26 cellular contexts compared by ENCODE assay signal in the genomic region with DNA sequence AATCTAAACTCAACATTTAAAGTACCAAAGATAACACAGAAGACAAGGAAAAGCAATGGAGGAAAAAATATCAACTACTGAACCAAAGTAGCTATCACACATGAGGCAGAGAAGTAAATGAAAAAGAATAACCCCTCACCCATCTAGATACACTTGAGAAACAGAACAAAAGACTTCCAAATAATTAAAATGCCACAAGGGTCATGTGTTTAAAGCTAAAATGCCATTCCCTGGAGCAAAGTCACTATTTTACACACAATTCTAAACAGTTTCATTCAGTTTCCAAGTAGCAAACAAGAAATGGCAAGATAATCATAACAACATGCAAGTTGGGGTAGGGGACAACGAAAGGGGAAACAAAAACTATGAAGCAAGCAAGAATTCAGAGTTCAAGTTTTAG. TPM values are rescaled to one million over a fixed set of nuclear protein-coding genes. Genes with fewer than 3 reads are reported as not detected.
A peak's percentile ranks its signal among the peaks of the same experiment; 100 is the strongest.
DNase-seq lines count a peak whose midpoint lies in the region; ATAC-seq, FAIRE-seq and TF ChIP-seq lines count a peak whose summit lies in the region.
"Had no signal": no experiment of that assay in that cellular context is flagged by ENCODE, and none has a peak within 500 bp of the region (broad histone marks: within the 10 kb centered on the region; RNA-seq: fewer than 3 reads in every experiment).

No MANE protein-coding gene starts in this region.

- peaks cover 36% of the 10 kb centered on the region for H3K4me1 Mint-ChIP-seq in type B pancreatic cell (ENCODE audit: unreplicated experiment)

- H3K4me3 ChIP-seq in SK-N-SH (ENCODE audit: low read depth in 2 of 2, low read length in 1 of 2) (no peak overlapping the region), K562 (no peak overlapping the region), mesodermal cell (ENCODE audit: extremely low read depth, insufficient read depth, low read length, poor library complexity, severe bottlenecking) (no peak overlapping the region), WERI-Rb-1 (ENCODE audit: low read depth, low read length) (no peak overlapping the region)
- H3K4me3 ChIP-seq: ascending aorta, BLaER1, heart left ventricle, mucosa of descending colon, stomach, upper lobe of left lung had no signal

- H3K4me3 Mint-ChIP-seq in type B pancreatic cell: peak overlapping the region; percentile 19
- H3K4me3 Mint-ChIP-seq: activated naive CD4-positive, alpha-beta T cell treated with anti-CD3 and anti-CD28 coated beads for 36 hours; activated T-cell treated with anti-CD3 and anti-CD28 coated beads, Interleukin-2, amount 50 U/mL, for 4 hours had no signal

- H3K36me3 ChIP-seq in SK-N-SH (replicated peaks in 1 of 2; ENCODE audit: control insufficient read depth in 1 of 2, insufficient read depth in 2 of 2, low read length in 1 of 2): peaks cover 0 to 7% of the 10 kb centered on the region in 2 experiments
- H3K36me3 ChIP-seq in K562 (ENCODE audit: control insufficient read depth, insufficient read depth, low read length): no peaks in the 10 kb centered on the region
- H3K36me3 ChIP-seq in mesodermal cell (ENCODE audit: control insufficient read depth, insufficient read depth, low read length): no peaks in the 10 kb centered on the region
- H3K36me3 ChIP-seq in WERI-Rb-1: no peaks in the 10 kb centered on the region; the same call in 1 of the 2 replicates
- H3K36me3 ChIP-seq: ascending aorta, BLaER1, heart left ventricle, stomach, upper lobe of left lung had no signal

- WGBS in SK-N-SH (ENCODE audit: low lambda C conversion rate): 81% methylated on average over 1 of the region's 1 CpG
- WGBS in K562 (ENCODE audit: insufficient coverage, low coverage, missing lambda C conversion rate): 64% methylated on average over 1 of the region's 1 CpG
- no CpG with 5 or more reads among the region's 1 CpG for WGBS in mesodermal cell (ENCODE audit: insufficient coverage in 2 of 2), 2 experiments

- H3K79me2 ChIP-seq in SK-N-SH (ENCODE audit: insufficient read depth) (peaks cover 96% of the 10 kb centered on the region), K562 (ENCODE audit: control insufficient read depth, insufficient read depth, low read length) (peaks cover 93% of the 10 kb centered on the region)

- H3K4me2 ChIP-seq in SK-N-SH (peak overlapping the region; percentile 1; the same call in 1 of the 2 replicates), K562 (ENCODE audit: insufficient read depth, low read length) (peak overlapping the region; percentile 26; the same call in 1 of the 2 replicates)
- H3K4me2 ChIP-seq: BLaER1 had no signal

- TF ChIP-seq EP300 in SK-N-SH (IDR thresholded peaks at IDR 0.05; ENCODE audit: borderline replicate concordance in 1 of 2, low read depth in 1 of 2, low read length in 1 of 2) (no peak), K562 (IDR thresholded peaks at IDR 0.05; ENCODE audit: low read length) (no peak)

- CTCF ChIA-PET in SK-N-SH (lab: Yijun Ruan, JAX) (no interaction called here), K562 (lab: Yijun Ruan, JAX; ENCODE audit: low intra/inter-chr PET ratio) (no interaction called here)

- H2AFZ ChIP-seq in SK-N-SH (ENCODE audit: low read depth) (no peak overlapping the region), K562 (ENCODE audit: low read depth, low read length) (no peak overlapping the region)

- no peaks in the 10 kb centered on the region for H3K36me3 Mint-ChIP-seq in type B pancreatic cell
- H3K36me3 Mint-ChIP-seq: immature natural killer cell had no signal

- TF ChIP-seq RAD21 in SK-N-SH (IDR thresholded peaks at IDR 0.05; ENCODE audit: low read length) (no peak), K562 (CRISPR knock-in tag; conservative IDR thresholded peaks at IDR 0.05 in 1 of 2, IDR thresholded peaks at IDR 0.05 in 1 of 2) (no peak)

- DNase-seq in SK-N-SH: no peak
- DNase-seq in K562 (ENCODE audit: extremely low read depth in 1 of 4, low spot score in 3 of 4): no peak
- no peak for DNase-seq in type B pancreatic cell (ENCODE audit: extremely low spot score, unreplicated experiment)
- DNase-seq in WERI-Rb-1: no peak
- DNase-seq in dermis blood vessel endothelial cell: no peak
- no peak for DNase-seq in COR-L47 (lab: John Stamatoyannopoulos, UW)
- DNase-seq: activated CD4-positive, CD25-positive, alpha-beta regulatory T cell treated with anti-CD3 and anti-CD28 coated beads, Interleukin-2, amount 50 U/mL, for 72 hours; activated naive CD4-positive, alpha-beta T cell treated with anti-CD3 and anti-CD28 coated beads for 36 hours; activated T-cell treated with anti-CD3 and anti-CD28 coated beads, Interleukin-2, amount 50 U/mL, for 4 hours; heart left ventricle; immature natural killer cell; KBM-7; left ventricle myocardium superior; mucosa of descending colon; MV-4-11; NCI-H1930; occipital lobe; retina; stimulated activated CD4-positive, alpha-beta T cell treated with anti-CD3 and anti-CD28 coated beads, Interleukin-4, amount 100 ng/mL, for 4 hours; stomach; upper lobe of left lung had no signal

- no peaks in the 10 kb centered on the region for H3K27me3 Mint-ChIP-seq in type B pancreatic cell

- H3K27ac ChIP-seq in SK-N-SH (ENCODE audit: low read depth in 2 of 2, low read length in 1 of 2) (no peak overlapping the region; a peak in 1 of 4 replicates), K562 (ENCODE audit: extremely low read depth, low read depth, low read length) (no peak overlapping the region), mesodermal cell (ENCODE audit: low read depth, low read length, severe bottlenecking) (peak overlapping the region; percentile 79), WERI-Rb-1 (no peak overlapping the region)
- H3K27ac ChIP-seq: 22Rv1, ascending aorta, BLaER1, stomach, upper lobe of left lung had no signal

- ATAC-seq in SK-N-SH treated with all-trans-retinoic acid at 6 μM for 48 hours: no peak
- no peak for ATAC-seq in K562
- ATAC-seq: activated T-cell treated with anti-CD3 and anti-CD28 coated beads, Interleukin-2, amount 50 U/mL, for 4 hours; heart left ventricle; left ventricle myocardium superior; mucosa of descending colon had no signal

- H3K4me1 ChIP-seq in SK-N-SH (ENCODE audit: control insufficient read depth in 1 of 2, insufficient read depth in 2 of 2, low read depth in 1 of 2, low read length in 1 of 2) (peaks cover 6 to 27% of the 10 kb centered on the region in 2 experiments; a peak in 3 of 4 replicates), K562 (replicated peaks in 1 of 2; ENCODE audit: control insufficient read depth in 2 of 2, insufficient read depth in 2 of 2, low read length in 2 of 2) (peaks cover 11 to 45% of the 10 kb centered on the region in 2 experiments; a peak in 4 of 5 replicates), mesodermal cell (ENCODE audit: control insufficient read depth, insufficient read depth, low read length, poor library complexity, severe bottlenecking) (peaks cover 9% of the 10 kb centered on the region)
- H3K4me1 ChIP-seq: BLaER1 had no signal

- no peaks in the 10 kb centered on the region for H3K9me2 ChIP-seq in SK-N-SH

- H3F3A ChIP-seq in SK-N-SH (replicated peaks; ENCODE audit: insufficient read depth): peaks cover 14% of the 10 kb centered on the region

- H3K9me3 ChIP-seq in SK-N-SH: no peaks in the 10 kb centered on the region
- H3K9me3 ChIP-seq in K562 (replicated peaks; ENCODE audit: control insufficient read depth, insufficient read depth, low read depth, low read length): no peaks in the 10 kb centered on the region
- H3K9me3 ChIP-seq in mesodermal cell (ENCODE audit: control insufficient read depth, low read length): no peaks in the 10 kb centered on the region
- H3K9me3 ChIP-seq in WERI-Rb-1 (ENCODE audit: severe bottlenecking): no peaks in the 10 kb centered on the region
- H3K9me3 ChIP-seq: ascending aorta, BLaER1, heart left ventricle, mucosa of descending colon, stomach, upper lobe of left lung had no signal

- FAIRE-seq in K562 (lab: Jason Lieb, UNC): no peak

- intact Hi-C loops in K562 (cut with micrococcal nuclease): no loop called here

- no peaks in the 10 kb centered on the region for H3K9me1 ChIP-seq in K562 (ENCODE audit: control insufficient read depth, insufficient read depth, low read length)

- no peak for TF ChIP-seq POLR2A in K562 (conservative IDR thresholded peaks at IDR 0.05)

- BruUV-seq in K562 (replicated peaks; lab: Mats Ljungman, UMichigan): no TSS peak

- POLR2A ChIA-PET in SK-N-SH (lab: Yijun Ruan, JAX) (no interaction called here), K562 (lab: Yijun Ruan, JAX) (interaction anchor here (0.7 to 2.6 kb wide), 3 partner anchors 8 to 903 kb away, joined by 3 to 11 read pairs (median 3); a partner anchor contains a TSS)

- TF ChIP-seq CTCF in SK-N-SH (IDR thresholded peaks at IDR 0.05) (no peak), K562 (IDR thresholded peaks at IDR 0.05 in 2 of 3, conservative IDR thresholded peaks at IDR 0.05 in 1 of 3; ENCODE audit: insufficient read depth in 2 of 3, low read depth in 1 of 3, low read length in 3 of 3) (no peak), type B pancreatic cell (conservative IDR thresholded peaks at IDR 0.05) (no peak), WERI-Rb-1 (IDR thresholded peaks at IDR 0.05; ENCODE audit: low read depth, low read length) (no peak)

- in situ Hi-C loops in K562 (cut with MboI): no loop called here

- H3K27me3 ChIP-seq in SK-N-SH (ENCODE audit: insufficient read depth) (no peaks in the 10 kb centered on the region), K562 (ENCODE audit: control insufficient read depth in 2 of 2, insufficient read depth in 2 of 2, low read length in 2 of 2) (no peaks in the 10 kb centered on the region), WERI-Rb-1 (ENCODE audit: insufficient read depth, low read depth, severe bottlenecking) (no peaks in the 10 kb centered on the region)
- H3K27me3 ChIP-seq: ascending aorta, BLaER1, heart left ventricle, stomach, upper lobe of left lung had no signal

- H4K20me1 ChIP-seq in SK-N-SH (ENCODE audit: insufficient read depth) (peaks cover 6% of the 10 kb centered on the region), K562 (replicated peaks; ENCODE audit: control insufficient read depth, insufficient read depth, low read length) (peaks cover 2% of the 10 kb centered on the region; the same call in 1 of the 2 replicates)

- H3K9me3 Mint-ChIP-seq in type B pancreatic cell: no peaks in the 10 kb centered on the region
- H3K9me3 Mint-ChIP-seq: activated naive CD4-positive, alpha-beta T cell treated with anti-CD3 and anti-CD28 coated beads for 36 hours; activated T-cell treated with anti-CD3 and anti-CD28 coated beads, Interleukin-2, amount 50 U/mL, for 4 hours; immature natural killer cell had no signal

- peak overlapping the region; percentile 43 for H3K27ac Mint-ChIP-seq in type B pancreatic cell
- H3K27ac Mint-ChIP-seq: activated naive CD4-positive, alpha-beta T cell treated with anti-CD3 and anti-CD28 coated beads for 36 hours had no signal

- no peak overlapping the region for H3K9ac ChIP-seq in SK-N-SH
- no peak overlapping the region; a peak in 1 of 4 replicates for H3K9ac ChIP-seq in K562 (ENCODE audit: insufficient read depth in 1 of 2, low read depth in 2 of 2, low read length in 2 of 2)
- H3K9ac ChIP-seq: BLaER1 had no signal

RNA-seq across cellular contexts. Expression of a gene that starts 12.0 kb away (rescaled TPM):
- 9.5 and 10.6 TPM in 2 replicates for polyA plus RNA-seq in SK-N-SH (2012; rRNA removed)
- polyA plus RNA-seq in SK-N-SH (2012; cell fraction: cytosol; rRNA removed): 13.2 and 13.7 TPM in 2 replicates
- polyA plus RNA-seq in SK-N-SH (2012; cell fraction: nucleus; rRNA removed): 12.0 and 18.9 TPM in 2 replicates
- 52.8 and 159 TPM in 2 replicates for total RNA-seq in K562 (2011; cell fraction: chromatin; rRNA removed; ENCODE audit: low replicate concordance)
- 43.4 and 53.4 TPM in 2 replicates for total RNA-seq in K562 (2011; cell fraction: nucleolus; rRNA removed)
- total RNA-seq in K562 (2011; cell fraction: nucleoplasm; rRNA removed): 46.3 and 48.5 TPM in 2 replicates
- total RNA-seq in K562 (2014; rRNA removed): 28.3 and 32.1 TPM in 2 replicates
- 81.0 and 94.9 TPM in 2 replicates for total RNA-seq in K562 (2014; rRNA removed; fragmentation: Illumina TruSeq; extraction: Trizol)
- 70.2 and 78.3 TPM in 2 replicates for total RNA-seq in K562 (2015; rRNA removed; fragmentation: Illumina TruSeq; extraction: Trizol)
- 82.7 and 88.6 TPM in 2 replicates for total RNA-seq in K562 (2021)
- polyA plus RNA-seq in K562 (2011; rRNA removed): 34.2 and 52.7 TPM in 2 replicates
- polyA plus RNA-seq in K562 (2011; cell fraction: cytosol; rRNA removed): 15.3 and 41.1 TPM in 2 replicates
- 19.3 and 21.6 TPM in 2 replicates for polyA plus RNA-seq in K562 (2011; cell fraction: nucleus; rRNA removed)
- polyA plus RNA-seq in K562 (2012): 28.9 and 29.0 TPM in 2 replicates
- 36.2 and 42.8 TPM in 2 replicates for polyA plus RNA-seq in K562 (2014; fragmentation: Illumina TruSeq; extraction: Trizol)
- polyA plus RNA-seq in K562 (2014; fragmentation: Nextera tagmentation; extraction: Ambion mirVana): 10 to 100 TPM; 17.4 to 19.9 TPM
- 25.6 and 31.4 TPM in 2 replicates for polyA plus RNA-seq in K562 (2014; rRNA removed)
- polyA minus RNA-seq in K562 (2011; rRNA and poly(A)+ RNA removed): 334 and 360 TPM in 2 replicates
- 66.7 and 80.0 TPM in 2 replicates for polyA minus RNA-seq in K562 (2011; cell fraction: cytosol; rRNA and poly(A)+ RNA removed)
- polyA minus RNA-seq in K562 (2011; cell fraction: nucleus; rRNA and poly(A)+ RNA removed): 73.6 and 124 TPM in 2 replicates
- polyA plus RNA-seq in mesodermal cell (2013, experiment 1 of 2): 68.1 TPM
- 65.8 TPM for polyA plus RNA-seq in mesodermal cell (2013, experiment 2 of 2)
- 56.1 and 57.6 TPM in 2 replicates for total RNA-seq in type B pancreatic cell (ENCODE audit: low replicate concordance)
- 35.4 and 53.1 TPM in 2 replicates for total RNA-seq in dermis blood vessel endothelial cell
